ENCODE assay signal across 21 cellular contexts in the genomic region with DNA sequence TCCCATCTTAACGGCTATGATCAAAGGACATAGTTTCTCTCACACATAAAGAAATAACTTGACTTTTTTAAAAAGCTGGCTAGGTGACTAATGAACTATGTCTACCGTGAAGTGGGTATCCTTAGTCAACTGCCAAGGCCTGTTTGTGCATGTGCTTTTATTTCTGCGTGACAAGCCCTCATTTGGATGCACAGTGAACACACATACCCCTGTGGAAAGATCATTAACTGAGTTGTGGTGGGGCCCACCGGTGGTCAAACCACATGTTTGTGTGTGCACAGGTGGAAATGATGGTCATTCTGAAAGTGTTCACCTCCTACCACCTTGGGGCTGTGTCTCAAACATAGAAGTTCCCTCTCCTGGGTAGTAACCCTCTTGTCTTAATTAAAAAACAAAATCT.
DNase-seq lines count a peak whose midpoint lies in the region; ATAC-seq and TF ChIP-seq lines count a peak whose summit lies in the region.
"Had no signal": no experiment of that assay in that cellular context is flagged by ENCODE, and none has a peak within 500 bp of the region (broad histone marks: within the 10 kb centered on the region; RNA-seq: fewer than 3 reads in every experiment).

No MANE protein-coding gene starts in this region.

- H3K36me3 ChIP-seq in ovary (no peaks in the 10 kb centered on the region), brain microvascular endothelial cell (replicated peaks) (no peaks in the 10 kb centered on the region)
- H3K36me3 ChIP-seq: transverse colon had no signal

- no peak for TF ChIP-seq CTCF in foreskin keratinocyte (conservative IDR thresholded peaks at IDR 0.05)
- no peak for TF ChIP-seq CTCF in ovary (IDR thresholded peaks at IDR 0.05)
- no peak for TF ChIP-seq CTCF in brain microvascular endothelial cell (IDR thresholded peaks at IDR 0.05; ENCODE audit: low read depth, low read length, missing control alignments)

- 73 to 93% (median 86%) methylated on average over 4 of the region's 4 CpGs for WGBS in ovary, 3 donors

- no peak overlapping the region for H3K4me3 ChIP-seq in ovary
- H3K4me3 ChIP-seq in brain microvascular endothelial cell (ENCODE audit: low read depth, low read length): no peak overlapping the region
- H3K4me3 ChIP-seq: hepatocyte, transverse colon had no signal

- H3K9me3 ChIP-seq in ovary: no peaks in the 10 kb centered on the region
- H3K9me3 ChIP-seq: transverse colon had no signal

- intact Hi-C loops in ovary (cut with DNase I): no loop called here

- no peak overlapping the region for H3K27ac ChIP-seq in foreskin keratinocyte
- H3K27ac ChIP-seq in substantia nigra (ENCODE audit: low read depth, low read length, poor library complexity, severe bottlenecking): no peak overlapping the region
- no peak overlapping the region for H3K27ac ChIP-seq in ovary
- no peak overlapping the region for H3K27ac ChIP-seq in brain microvascular endothelial cell
- H3K27ac ChIP-seq: HL-60, transverse colon had no signal

- ATAC-seq in GM19395 (IDR thresholded peaks at IDR 0.05; ENCODE audit: unreplicated experiment): peak; percentile 59
- ATAC-seq in HG03460 (IDR thresholded peaks at IDR 0.05; ENCODE audit: unreplicated experiment): peak; percentile 53
- ATAC-seq in foreskin keratinocyte: peak; percentile 57
- ATAC-seq: effector memory CD8-positive, alpha-beta T cell; stimulated activated naive B cell treated with anti-CD40 and anti-IgM and Interleukin-4, amounts not matched to agents 10 μg/mL and 1 μg/mL and 100 μg/mL, for 72 hours had no signal

- in situ Hi-C loops in Caki2 (cut with HindIII; ENCODE audit: low pct_unique_long_range_greater_than_20kb, low sequenced_read_pairs) (no loop called here), brain microvascular endothelial cell (cut with HindIII; ENCODE audit: low pct_ligation_motif_present, low sequenced_read_pairs) (no loop called here)

- H3K27me3 ChIP-seq in foreskin keratinocyte: no peaks in the 10 kb centered on the region
- H3K27me3 ChIP-seq in ovary: no peaks in the 10 kb centered on the region
- H3K27me3 ChIP-seq in brain microvascular endothelial cell (replicated peaks): no peaks in the 10 kb centered on the region
- H3K27me3 ChIP-seq: hepatocyte, transverse colon had no signal

- no peak for TF ChIP-seq POLR2A in ovary (IDR thresholded peaks at IDR 0.05)

- H3K4me1 ChIP-seq in foreskin keratinocyte: peaks cover 16% of the 10 kb centered on the region
- no peaks in the 10 kb centered on the region for H3K4me1 ChIP-seq in ovary (ENCODE audit: insufficient read depth)
- H3K4me1 ChIP-seq: transverse colon had no signal

- DNase-seq in Caki2 (ENCODE audit: low read depth) (peak; percentile 85), foreskin keratinocyte (peak; percentile 25 to 50), substantia nigra (lab: John Stamatoyannopoulos, UW) (no peak), ovary (no peak), anterior cingulate cortex (lab: John Stamatoyannopoulos, UW) (no peak), brain microvascular endothelial cell (no peak)
- DNase-seq: activated CD4-positive, alpha-beta T cell treated with anti-CD3 and anti-CD28 coated beads, Interleukin-2, amount 10 ng/mL, durations not matched to agents 7 days and 5 days; activated CD8-positive, alpha-beta memory T cell treated with anti-CD3 and anti-CD28 coated beads, Interleukin-2, amount 50 U/mL, for 4 hours; activated gamma-delta T cell treated with Interleukin-2 at 50 U/mL for 16 hours; CD4-positive, alpha-beta T cell; DMS53; effector memory CD8-positive, alpha-beta T cell; islet precursor cell; NCI-H187 treated with DMSO at 0.1 percent for 48 hours; NCI-H446; stimulated activated naive B cell treated with anti-CD40 and anti-IgM and Interleukin-4, amounts not matched to agents 10 μg/mL and 1 μg/mL and 100 μg/mL, for 72 hours; transverse colon had no signal

- no peak for TF ChIP-seq EP300 in ovary (IDR thresholded peaks at IDR 0.05)

Comparison
In these comparisons a context has a peak if more than half of its experiments do, and no peak if none do; other contexts are left out.
1. DNase-seq: peak in Caki2 (single experiment) and foreskin keratinocyte (2 of 2); none in substantia nigra (0 of 49), ovary (0 of 5), anterior cingulate cortex (0 of 58) and brain microvascular endothelial cell (single experiment).
2. Peak in every context shown above with its lines, with median percentiles within 50 percentile points of each other: ATAC-seq.